8 cellular contexts compared by ENCODE assay signal in the genomic region with DNA sequence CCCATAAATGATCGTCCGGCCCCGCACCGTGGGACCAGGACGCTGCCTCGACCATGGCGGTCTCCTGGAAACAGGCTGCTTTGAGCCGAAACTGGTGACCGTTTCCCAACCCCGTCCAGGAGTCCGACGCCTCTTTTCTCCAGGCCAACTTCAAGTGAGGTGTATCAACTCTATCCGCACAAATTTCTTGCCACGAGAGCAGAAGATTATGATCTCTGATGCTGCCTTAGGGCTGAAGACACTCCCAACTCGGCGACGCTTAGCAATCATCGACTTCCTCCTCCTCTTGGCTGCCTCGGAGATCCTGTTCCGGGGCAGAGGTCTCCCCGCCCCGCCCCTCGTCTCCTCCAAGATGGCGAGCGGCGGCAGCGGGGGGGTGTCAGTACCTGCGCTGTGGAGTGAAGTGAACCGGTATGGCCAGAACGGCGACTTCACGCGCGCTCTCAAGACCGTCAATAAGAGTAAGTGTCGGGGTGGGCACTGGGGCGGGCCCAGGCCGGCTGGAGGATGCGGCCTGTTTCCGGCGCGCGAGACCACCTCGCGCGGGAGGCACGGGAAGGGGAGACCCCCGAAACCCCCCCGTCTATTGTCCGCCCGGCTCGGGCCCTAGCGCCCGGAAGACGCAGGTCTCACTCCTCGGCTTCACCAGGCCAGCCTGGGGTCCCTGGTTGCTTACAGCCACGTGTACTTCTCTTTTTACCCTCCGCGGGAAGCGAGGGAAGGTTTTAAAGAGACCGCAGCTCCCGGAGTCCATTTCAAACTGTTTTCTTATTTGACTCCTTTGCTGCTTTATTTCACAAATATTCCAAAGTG. TPM values are rescaled to one million over a fixed set of nuclear protein-coding genes. Genes with fewer than 3 reads are reported as not detected.
DNase-seq lines count a peak whose midpoint lies in the region; ATAC-seq lines count a peak whose summit lies in the region.

Gene SRP72 (plus strand): TSS at position 334 of the 813 bp plus-strand sequence. CDS start 19 bp downstream, at position 353.

- peak within 1 kb of the TSS; percentile 99 for H3K27ac ChIP-seq in epithelial cell of prostate

- peak; percentile 91 for DNase-seq in DMS 273 (lab: John Stamatoyannopoulos, UW; ENCODE audit: unreplicated experiment)
- peak; percentile 59 for DNase-seq in HuH-7.5 (ENCODE audit: low spot score)
- peak; percentile 49 for DNase-seq in OCI-M2 (lab: John Stamatoyannopoulos, UW; ENCODE audit: unreplicated experiment)
- DNase-seq in activated T-cell treated with anti-CD3 and anti-CD28 coated beads for 48 hours (ENCODE audit: low read depth): peak; percentile 83
- DNase-seq in epithelial cell of prostate (ENCODE audit: low read depth, low spot score): peak; percentile 66
- DNase-seq in mucosa of gallbladder (ENCODE audit: low spot score): peak; percentile 87
- peak; percentile 62 to 79 for DNase-seq in stimulated activated CD8-positive, alpha-beta memory T cell treated with anti-CD3 and anti-CD28 coated beads, Interleukin-4, amount 100 ng/mL, for 4 hours (ENCODE audit: low read depth in 2 of 2, low spot score in 1 of 2)

- peak; percentile 91 for ATAC-seq in GM21526 (IDR thresholded peaks at IDR 0.05; ENCODE audit: low FRiP score, unreplicated experiment)

RNA-seq across cellular contexts. Expression of gene SRP72, which starts in this region (rescaled TPM):
- total RNA-seq in mucosa of gallbladder: 65.7 TPM

Comparison
In these comparisons a context has a peak if more than half of its experiments do, and no peak if none do; other contexts are left out.
1. Peak in every context shown above with its lines: DNase-seq, ATAC-seq and H3K27ac ChIP-seq.